Comparison of ENCODE assay signal across 1 cellular context in genomic region chr12:104064031-104064841, GRCh38.
TF ChIP-seq lines count a peak whose summit lies in the region.

Gene HCFC2 (plus strand): TSS chr12:104064531. CDS start chr12:104064561, 30 bp downstream.

TF ChIP-seq in HepG2, 621 proteins besides CTCF, POLR2A, EP300 and RAD21 (continued from another document and continues in another):
- TF ChIP-seq SMAD3 (CRISPR knock-in tag; IDR thresholded peaks at IDR 0.05), result no peak
- TF ChIP-seq AKNA (CRISPR knock-in tag; IDR thresholded peaks at IDR 0.05; ENCODE audit: borderline replicate concordance), result no peak
- TF ChIP-seq DR1 (CRISPR knock-in tag; IDR thresholded peaks at IDR 0.05), result no peak
- no peak for TF ChIP-seq ZNF549 (CRISPR knock-in tag; IDR thresholded peaks at IDR 0.05)
- no peak for TF ChIP-seq ZNF570 (CRISPR knock-in tag; IDR thresholded peaks at IDR 0.05; ENCODE audit: borderline replicate concordance)
- TF ChIP-seq ZNF619 (CRISPR knock-in tag; IDR thresholded peaks at IDR 0.05), result peak; percentile 27; the same call in 1 of the 2 replicates
- TF ChIP-seq ZNF335 (CRISPR knock-in tag; IDR thresholded peaks at IDR 0.05), result 0 out of 2 replicates have a peak, but pooled peaks have one; percentile 42
- no peak for TF ChIP-seq TERF1 (CRISPR knock-in tag; IDR thresholded peaks at IDR 0.05)
- no peak for TF ChIP-seq ZNF205 (CRISPR knock-in tag; IDR thresholded peaks at IDR 0.05)
- TF ChIP-seq KDM5A (IDR thresholded peaks at IDR 0.05; ENCODE audit: borderline replicate concordance, low read length), result peak; percentile 86
- peak; percentile 66; the same call in 1 of the 2 replicates for TF ChIP-seq GMEB1 (CRISPR knock-in tag; IDR thresholded peaks at IDR 0.05; ENCODE audit: borderline replicate concordance)
- TF ChIP-seq ZNF709 (CRISPR knock-in tag; IDR thresholded peaks at IDR 0.05), result peak; percentile 79; the same call in 1 of the 2 replicates
- TF ChIP-seq ZBTB46 (CRISPR knock-in tag; IDR thresholded peaks at IDR 0.05; ENCODE audit: borderline replicate concordance), result no peak
- TF ChIP-seq ZBTB39 (CRISPR knock-in tag; IDR thresholded peaks at IDR 0.05), result no peak
- 0 out of 2 replicates have a peak, but pooled peaks have one; percentile 46 for TF ChIP-seq HOMEZ (CRISPR knock-in tag; IDR thresholded peaks at IDR 0.05; ENCODE audit: low read depth)
- no peak for TF ChIP-seq RORA (CRISPR knock-in tag; IDR thresholded peaks at IDR 0.05)
- no peak for TF ChIP-seq TP53 (CRISPR knock-in tag; conservative IDR thresholded peaks at IDR 0.05)
- TF ChIP-seq SP2 (CRISPR knock-in tag; IDR thresholded peaks at IDR 0.05), result peak; percentile 36; the same call in 1 of the 2 replicates
- peak; percentile 73 for TF ChIP-seq ZBTB25 (CRISPR knock-in tag; IDR thresholded peaks at IDR 0.05)
- TF ChIP-seq NRL (CRISPR knock-in tag; IDR thresholded peaks at IDR 0.05; ENCODE audit: borderline replicate concordance), result peak; percentile 63; the same call in 1 of the 2 replicates
- no peak for TF ChIP-seq ZNF234 (CRISPR knock-in tag; conservative IDR thresholded peaks at IDR 0.05)
- peak; percentile 83 for TF ChIP-seq IRF9 (CRISPR knock-in tag; IDR thresholded peaks at IDR 0.05; ENCODE audit: borderline replicate concordance)
- no peak for TF ChIP-seq ZNF496 (CRISPR knock-in tag; IDR thresholded peaks at IDR 0.05; ENCODE audit: insufficient replicate concordance)
- no peak for TF ChIP-seq ZNF160 (CRISPR knock-in tag; IDR thresholded peaks at IDR 0.05)
- TF ChIP-seq ZNF720 (CRISPR knock-in tag; IDR thresholded peaks at IDR 0.05), result no peak
- TF ChIP-seq KLF15 (CRISPR knock-in tag; IDR thresholded peaks at IDR 0.05; ENCODE audit: borderline replicate concordance), result no peak
- no peak for TF ChIP-seq TSC22D2 (CRISPR knock-in tag; IDR thresholded peaks at IDR 0.05; ENCODE audit: borderline replicate concordance)
- TF ChIP-seq RXRB (CRISPR knock-in tag; IDR thresholded peaks at IDR 0.05; ENCODE audit: borderline replicate concordance), result peak; percentile 35; the same call in 1 of the 2 replicates
- TF ChIP-seq ZBTB7A (CRISPR knock-in tag; IDR thresholded peaks at IDR 0.05), result 0 out of 2 replicates have a peak, but pooled peaks have one; percentile 58
- no peak for TF ChIP-seq TBL1XR1 (IDR thresholded peaks at IDR 0.05; ENCODE audit: borderline replicate concordance, low read length, partially characterized antibody)
- no peak for TF ChIP-seq MBNL3 (CRISPR knock-in tag; conservative IDR thresholded peaks at IDR 0.05)
- no peak for TF ChIP-seq SUZ12 (IDR thresholded peaks at IDR 0.05; ENCODE audit: low read depth, low read length)
- TF ChIP-seq CHD2 (IDR thresholded peaks at IDR 0.05; ENCODE audit: low read depth, low read length), result peak; percentile 44
- TF ChIP-seq CREB3 (CRISPR knock-in tag; IDR thresholded peaks at IDR 0.05), result no peak
- TF ChIP-seq ZC3H13 (CRISPR knock-in tag; IDR thresholded peaks at IDR 0.05), result 0 out of 2 replicates have a peak, but pooled peaks have one; percentile 50
- TF ChIP-seq MAZ (IDR thresholded peaks at IDR 0.05; ENCODE audit: borderline replicate concordance, low read depth, low read length), result peak; percentile 86; the same call in 1 of the 2 replicates
- peak; percentile 80 for TF ChIP-seq MAZ (CRISPR knock-in tag; IDR thresholded peaks at IDR 0.05; ENCODE audit: low read depth)
- TF ChIP-seq YEATS2 (CRISPR knock-in tag; IDR thresholded peaks at IDR 0.05; ENCODE audit: borderline replicate concordance), result peak; percentile 61
- no peak; the same call in 1 of the 2 replicates for TF ChIP-seq TBX2 (CRISPR knock-in tag; IDR thresholded peaks at IDR 0.05; ENCODE audit: borderline replicate concordance)
- TF ChIP-seq DDIT3 (CRISPR knock-in tag; IDR thresholded peaks at IDR 0.05), result no peak
- TF ChIP-seq HNRNPUL1 (IDR thresholded peaks at IDR 0.05; ENCODE audit: low read depth, low read length), result no peak
- TF ChIP-seq YY1 (IDR thresholded peaks at IDR 0.05; ENCODE audit: insufficient read depth, insufficient replicate concordance, low read depth, low read length), result peak; percentile 96
- TF ChIP-seq ZSCAN31 (CRISPR knock-in tag; IDR thresholded peaks at IDR 0.05; ENCODE audit: low read depth), result no peak
- no peak for TF ChIP-seq ATRX (CRISPR knock-in tag; IDR thresholded peaks at IDR 0.05; ENCODE audit: borderline replicate concordance)
- no peak for TF ChIP-seq CBX2 (IDR thresholded peaks at IDR 0.05; ENCODE audit: low read depth, low read length)
- TF ChIP-seq CBX2 (CRISPR knock-in tag; IDR thresholded peaks at IDR 0.05; ENCODE audit: low read depth), result no peak
- no peak for TF ChIP-seq PHF5A (CRISPR knock-in tag; IDR thresholded peaks at IDR 0.05; ENCODE audit: low read depth, unreplicated experiment)
- TF ChIP-seq ZNF253 (CRISPR knock-in tag; IDR thresholded peaks at IDR 0.05; ENCODE audit: borderline replicate concordance), result no peak; the same call in 1 of the 2 replicates
